Comparison of ENCODE assay signal across 8 cellular contexts in genomic region chrY:19589664-19590063, GRCh38.
"Had no signal": no experiment of that assay in that cellular context is flagged by ENCODE, and none has a peak within 500 bp of the region (broad histone marks: within the 10 kb centered on the region; RNA-seq: fewer than 3 reads in every experiment).

No MANE protein-coding gene starts in this region.

- FAIRE-seq: G401.6, GM12878, GM12891, GM12892, GM18507, GM19239 had no signal

- ATAC-seq: GM12878 had no signal

- H3K4me3 ChIP-seq: GM12878 had no signal

- DNase-seq: GDM1, GF-D8 had no signal
